35 cellular contexts compared by ENCODE assay signal in genomic region chr4:1633993-1634392, GRCh38. TPM values are rescaled to one million over a fixed set of nuclear protein-coding genes. Genes with fewer than 3 reads are reported as not detected.
"Had no signal": no experiment of that assay in that cellular context is flagged by ENCODE, and none has a peak within 500 bp of the region (broad histone marks: within the 10 kb centered on the region; RNA-seq: fewer than 3 reads in every experiment).

No MANE protein-coding gene starts in this region.

- H3K4me3 ChIP-seq: adrenal gland, ascending aorta, body of pancreas, breast epithelium, cardiac muscle cell had no signal

- FAIRE-seq: astrocyte, bronchial epithelial cell had no signal

- H3K36me3 ChIP-seq: adrenal gland, ascending aorta, brain microvascular endothelial cell, breast epithelium, cardiac muscle cell had no signal

- H3K27ac ChIP-seq: adrenal gland, ascending aorta, body of pancreas, brain microvascular endothelial cell, breast epithelium, cardiac muscle cell had no signal

- H3K4me1 ChIP-seq: ascending aorta, body of pancreas, breast epithelium had no signal

- H3K9me3 ChIP-seq: adrenal gland, body of pancreas had no signal

- DNase-seq: activated effector memory CD4-positive, alpha-beta T cell treated with anti-CD3 and anti-CD28 coated beads, Interleukin-2, amount 50 U/mL, for 16 hours; activated effector memory CD4-positive, alpha-beta T cell treated with Interleukin-2 at 50 U/mL for 16 hours; activated gamma-delta T cell; activated gamma-delta T cell treated with Interleukin-2 at 50 U/mL for 16 hours; activated naive CD4-positive, alpha-beta T cell; activated naive CD4-positive, alpha-beta T cell treated with anti-CD3 and anti-CD28 coated beads for 36 hours; activated naive CD4-positive, alpha-beta T cell treated with anti-CD3 and anti-CD28 coated beads, Interleukin-2, amount 10 ng/mL, durations not matched to agents 7 days and 5 days; activated naive CD4-positive, alpha-beta T cell treated with anti-CD3 and anti-CD28 coated beads, Interleukin-2, amount 50 U/mL, for 16 hours; activated naive CD4-positive, alpha-beta T cell treated with Interleukin-2 at 50 U/mL for 16 hours; activated naive CD8-positive, alpha-beta T cell treated with anti-CD3 and anti-CD28 coated beads for 36 hours; activated naive CD8-positive, alpha-beta T cell treated with anti-CD3 and anti-CD28 coated beads, Interleukin-2, amount 10 ng/mL, durations not matched to agents 7 days and 5 days; activated naive CD8-positive, alpha-beta T cell treated with anti-CD3 and anti-CD28 coated beads, Interleukin-2, amount 50 U/mL, for 24 hours; activated T-cell treated with anti-CD3 and anti-CD28 coated beads for 4 hours; activated T-cell treated with anti-CD3 and anti-CD28 coated beads, Interleukin-2, amount 50 U/mL, for 1 hour; activated T-cell treated with anti-CD3 and anti-CD28 coated beads, Interleukin-2, amount 50 U/mL, for 24 hours; activated T-cell treated with anti-CD3 and anti-CD28 coated beads, Interleukin-2, amount 50 U/mL, for 4 hours; activated T-cell treated with anti-CD3 and anti-CD28 coated beads, Interleukin-2, amount 50 U/mL, for 48 hours; activated T-cell treated with anti-CD3 and anti-CD28 coated beads, Interleukin-2, amount 50 U/mL, for 72 hours; adrenal gland; amniotic stem cell; amygdala; anterior cingulate cortex; aorta; body of pancreas; brain microvascular endothelial cell; caudate nucleus; central memory CD4-positive, alpha-beta T cell; cerebellar nuclear complex had no signal

- ATAC-seq: activated naive CD4-positive, alpha-beta T cell treated with anti-CD3 and anti-CD28 coated beads, Interleukin-2, amount 50 U/mL, for 72 hours; activated naive CD8-positive, alpha-beta T cell treated with anti-CD3 and anti-CD28 coated beads, Interleukin-2, amount 50 U/mL, for 24 hours; activated T-cell treated with anti-CD3 and anti-CD28 coated beads, Interleukin-2, amount 50 U/mL, for 4 hours; activated T-cell treated with anti-CD3 and anti-CD28 coated beads, Interleukin-2, amount 50 U/mL, for 72 hours; activated T-helper 17 cell treated with anti-CD3 and anti-CD28 coated beads, Interleukin-2, amount 50 U/mL, for 72 hours; body of pancreas had no signal

- H3K27me3 ChIP-seq: adrenal gland, ascending aorta, body of pancreas, brain microvascular endothelial cell, breast epithelium, cardiac muscle cell had no signal

RNA-seq across cellular contexts. Expression of gene FAM53A, which starts 50.1 kb away (rescaled TPM):
- total RNA-seq: ascending aorta had no signal
